In genomic region chr2:75772908-75773630, GRCh38 we compare ENCODE assay signal across 25 cellular contexts.
"Had no signal": no experiment of that assay in that cellular context is flagged by ENCODE, and none has a peak within 500 bp of the region (broad histone marks: within the 10 kb centered on the region; RNA-seq: fewer than 3 reads in every experiment).

No MANE protein-coding gene starts in this region.

- H3K9me3 ChIP-seq: breast epithelium, esophagus squamous epithelium, gastrocnemius medialis, right lobe of liver, SK-N-SH, stomach had no signal

- H3K4me3 Mint-ChIP-seq: activated CD4-positive, alpha-beta T cell treated with anti-CD3 and anti-CD28 coated beads for 36 hours; activated naive CD8-positive, alpha-beta T cell treated with anti-CD3 and anti-CD28 coated beads, Interleukin-2, amount 10 ng/mL, durations not matched to agents 7 days and 5 days; activated T-cell treated with anti-CD3 and anti-CD28 coated beads, Interleukin-2, amount 50 U/mL, for 24 hours; central memory CD8-positive, alpha-beta T cell; effector memory CD8-positive, alpha-beta T cell; nephron; stimulated activated memory B cell treated with anti-CD40 and anti-IgM and Interleukin-4, amounts not matched to agents 10 μg/mL and 1 μg/mL and 100 μg/mL, for 72 hours had no signal

- H3K4me1 Mint-ChIP-seq: activated CD4-positive, alpha-beta T cell treated with anti-CD3 and anti-CD28 coated beads for 36 hours; central memory CD8-positive, alpha-beta T cell; stimulated activated memory B cell treated with anti-CD40 and anti-IgM and Interleukin-4, amounts not matched to agents 10 μg/mL and 1 μg/mL and 100 μg/mL, for 72 hours had no signal

- H3K4me1 ChIP-seq: breast epithelium, esophagus squamous epithelium, gastrocnemius medialis, right lobe of liver, stomach, suprapubic skin, tibial nerve had no signal

- H3K27me3 ChIP-seq: breast epithelium, esophagus squamous epithelium, right lobe of liver, stomach, suprapubic skin, tibial nerve had no signal

- H3K27ac Mint-ChIP-seq: activated CD4-positive, alpha-beta T cell treated with anti-CD3 and anti-CD28 coated beads for 36 hours; activated naive CD8-positive, alpha-beta T cell treated with anti-CD3 and anti-CD28 coated beads, Interleukin-2, amount 10 ng/mL, durations not matched to agents 7 days and 5 days; activated T-cell treated with anti-CD3 and anti-CD28 coated beads, Interleukin-2, amount 50 U/mL, for 24 hours; effector memory CD8-positive, alpha-beta T cell; nephron; stimulated activated memory B cell treated with anti-CD40 and anti-IgM and Interleukin-4, amounts not matched to agents 10 μg/mL and 1 μg/mL and 100 μg/mL, for 72 hours had no signal

- H3K36me3 ChIP-seq: breast epithelium, esophagus squamous epithelium, gastrocnemius medialis, right lobe of liver, stomach, suprapubic skin, tibial nerve had no signal

- H3K4me3 ChIP-seq: breast epithelium, esophagus squamous epithelium, gastrocnemius medialis, right lobe of liver, skin epidermis, stomach, suprapubic skin, tibial nerve had no signal

- H3K36me3 Mint-ChIP-seq: activated naive CD8-positive, alpha-beta T cell treated with anti-CD3 and anti-CD28 coated beads, Interleukin-2, amount 10 ng/mL, durations not matched to agents 7 days and 5 days; stimulated activated memory B cell treated with anti-CD40 and anti-IgM and Interleukin-4, amounts not matched to agents 10 μg/mL and 1 μg/mL and 100 μg/mL, for 72 hours had no signal

- ATAC-seq: activated CD4-positive, alpha-beta T cell treated with anti-CD3 and anti-CD28 coated beads for 36 hours; effector memory CD8-positive, alpha-beta T cell; gastrocnemius medialis; left cardiac atrium; right lobe of liver; stimulated activated memory B cell treated with anti-CD40 and anti-IgM and Interleukin-4, amounts not matched to agents 10 μg/mL and 1 μg/mL and 100 μg/mL, for 72 hours had no signal

- DNase-seq: activated CD4-positive, alpha-beta T cell treated with anti-CD3 and anti-CD28 coated beads for 36 hours; activated CD4-positive, alpha-beta T cell treated with anti-CD3 and anti-CD28 coated beads, Interleukin-2, amount 50 U/mL, for 4 hours; activated CD8-positive, alpha-beta memory T cell treated with anti-CD3 and anti-CD28 coated beads for 24 hours; activated CD8-positive, alpha-beta memory T cell treated with anti-CD3 and anti-CD28 coated beads, Interleukin-2, amount 50 U/mL, for 4 hours; activated naive CD4-positive, alpha-beta T cell treated with Interleukin-2 at 50 U/mL for 16 hours; activated naive CD8-positive, alpha-beta T cell treated with anti-CD3 and anti-CD28 coated beads, Interleukin-2, amount 10 ng/mL, durations not matched to agents 7 days and 5 days; activated T-cell treated with anti-CD3 and anti-CD28 coated beads, Interleukin-2, amount 50 U/mL, for 24 hours; amniotic stem cell; effector memory CD8-positive, alpha-beta T cell; esophagus squamous epithelium; gastrocnemius medialis; hippocampal formation; left cardiac atrium; nucleus accumbens; right lobe of liver; SK-N-SH; stimulated activated CD4-positive, alpha-beta T cell treated with anti-CD3 and anti-CD28 coated beads, Interleukin-1b, Interleukin-23, amount 100 ng/mL, for 48 hours; stomach had no signal

- H3K27ac ChIP-seq: breast epithelium, esophagus squamous epithelium, gastrocnemius medialis, right lobe of liver, skin epidermis, stomach, suprapubic skin, tibial nerve had no signal

- H3K9ac ChIP-seq: SK-N-SH had no signal

- H3K9me3 Mint-ChIP-seq: activated naive CD8-positive, alpha-beta T cell treated with anti-CD3 and anti-CD28 coated beads, Interleukin-2, amount 10 ng/mL, durations not matched to agents 7 days and 5 days; activated T-cell treated with anti-CD3 and anti-CD28 coated beads, Interleukin-2, amount 50 U/mL, for 24 hours; central memory CD8-positive, alpha-beta T cell; effector memory CD8-positive, alpha-beta T cell; nephron; stimulated activated memory B cell treated with anti-CD40 and anti-IgM and Interleukin-4, amounts not matched to agents 10 μg/mL and 1 μg/mL and 100 μg/mL, for 72 hours had no signal
